In the genomic region with DNA sequence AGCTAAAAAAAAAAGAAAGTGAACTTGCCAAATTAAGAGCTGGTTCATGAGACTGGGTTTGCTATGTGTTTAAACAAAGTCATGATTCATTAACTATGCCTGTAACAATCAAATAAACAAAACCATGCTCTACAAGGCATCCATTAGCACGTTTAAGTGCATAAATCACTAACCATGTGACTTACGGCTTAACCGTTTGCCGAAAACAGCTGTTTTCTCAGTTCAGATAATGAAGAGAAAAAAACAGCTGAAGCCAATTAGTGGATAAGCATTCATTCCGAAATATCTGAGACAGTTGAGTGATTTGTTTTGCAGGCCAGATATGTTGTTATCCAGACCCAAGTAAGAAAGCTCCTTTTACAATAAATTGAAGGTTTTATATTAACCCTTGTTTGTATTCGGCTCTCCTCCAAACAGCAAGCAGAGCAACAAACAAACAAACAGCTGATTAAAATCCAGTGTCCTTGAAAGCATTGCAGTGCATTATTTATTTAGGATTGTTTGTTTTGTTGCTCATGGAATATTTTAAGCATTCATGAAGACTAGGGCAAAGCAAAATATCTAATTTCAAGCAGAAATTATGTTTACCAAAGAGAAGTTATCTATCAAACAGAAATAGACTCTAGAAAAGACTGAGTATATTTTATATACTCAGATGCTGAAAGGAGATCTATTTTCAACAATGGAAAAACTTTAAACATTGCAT, we compare ENCODE assay signal across 10 cellular contexts.
DNase-seq lines count a peak whose midpoint lies in the region; ATAC-seq, FAIRE-seq and TF ChIP-seq lines count a peak whose summit lies in the region.
"Had no signal": no experiment of that assay in that cellular context is flagged by ENCODE, and none has a peak within 500 bp of the region (broad histone marks: within the 10 kb centered on the region; RNA-seq: fewer than 3 reads in every experiment).

No MANE protein-coding gene starts in this region.

- ATAC-seq in GM18511 (IDR thresholded peaks at IDR 0.05; ENCODE audit: unreplicated experiment), result no peak
- no peak for ATAC-seq in GM18502 (IDR thresholded peaks at IDR 0.05; ENCODE audit: poor library complexity, unreplicated experiment)
- ATAC-seq: mucosa of descending colon had no signal

- FAIRE-seq in bronchial epithelial cell (lab: Jason Lieb, UNC), result no peak

- DNase-seq in EH (ENCODE audit: low read depth) (peak; percentile 87), NCI-H1694 treated with DMSO at 0.1 percent for 48 hours (lab: John Stamatoyannopoulos, UW) (peak; percentile 75), bronchial epithelial cell (ENCODE audit: low read depth) (peak; percentile 63), myocyte (ENCODE audit: low read depth) (peak; percentile 86), NCI-H2196 (lab: John Stamatoyannopoulos, UW; ENCODE audit: unreplicated experiment) (no peak), SKM-1 (lab: John Stamatoyannopoulos, UW; ENCODE audit: unreplicated experiment) (no peak)
- DNase-seq: NCI-H510A treated with DMSO at 0.1 percent for 48 hours had no signal

- H3K27me3 ChIP-seq in bronchial epithelial cell (ENCODE audit: control insufficient read depth, insufficient read depth, low read length), result no peaks in the 10 kb centered on the region

- H3K36me3 ChIP-seq in bronchial epithelial cell (ENCODE audit: control insufficient read depth, insufficient read depth, low read length), result no peaks in the 10 kb centered on the region

- TF ChIP-seq CTCF in bronchial epithelial cell (IDR thresholded peaks at IDR 0.05; ENCODE audit: insufficient read depth, low read length, severe bottlenecking), result no peak

- H3K4me3 ChIP-seq in bronchial epithelial cell (ENCODE audit: low read depth, low read length), result no peak overlapping the region
- H3K4me3 ChIP-seq: mucosa of descending colon had no signal

Comparison
In these comparisons a context has a peak if more than half of its experiments do, and no peak if none do; other contexts are left out.
1. DNase-seq: peak in EH (single experiment), NCI-H1694 treated with DMSO at 0.1 percent for 48 hours (single experiment), bronchial epithelial cell (single experiment) and myocyte (single experiment); none in NCI-H2196 (single experiment) and SKM-1 (single experiment).